Comparison of ENCODE assay signal across 16 cellular contexts in genomic region chr18:48819781-48820482, GRCh38.
DNase-seq lines count a peak whose midpoint lies in the region; ATAC-seq lines count a peak whose summit lies in the region.
"Had no signal": no experiment of that assay in that cellular context is flagged by ENCODE, and none has a peak within 500 bp of the region (broad histone marks: within the 10 kb centered on the region; RNA-seq: fewer than 3 reads in every experiment).

No MANE protein-coding gene starts in this region.

- H3K4me3 ChIP-seq in right cardiac atrium (ENCODE audit: low read length), result no peak overlapping the region

- H3K9me3 ChIP-seq in right cardiac atrium (ENCODE audit: control insufficient read depth, low read length), result no peaks in the 10 kb centered on the region

- H3K9me3 Mint-ChIP-seq in activated T-helper 1 cell treated with anti-CD3 and anti-CD28 coated beads, Interleukin-12 subunit alpha, Interleukin-12 subunit beta, Interleukin-2, Interleukin-4 antibody, amounts not matched to agents 30 ng/mL and 10 ng/mL and 1 ng/mL, durations not matched to agents 14 hours and 24 hours and 36 hours, result no peaks in the 10 kb centered on the region
- peaks cover 5% of the 10 kb centered on the region for H3K9me3 Mint-ChIP-seq in stimulated activated naive CD8-positive, alpha-beta T cell treated with anti-CD3 and anti-CD28 coated beads, Interleukin-15, Interleukin-2, amounts not matched to agents 100 ng/mL and 50 ng/mL, for 24 hours

- H3K27ac ChIP-seq in right cardiac atrium (ENCODE audit: low read length), result peak overlapping the region; percentile 71
- H3K27ac ChIP-seq: 22Rv1, foreskin keratinocyte had no signal

- peaks cover 53% of the 10 kb centered on the region for H3K4me1 Mint-ChIP-seq in activated T-helper 1 cell treated with anti-CD3 and anti-CD28 coated beads, Interleukin-12 subunit alpha, Interleukin-12 subunit beta, Interleukin-2, Interleukin-4 antibody, amounts not matched to agents 30 ng/mL and 10 ng/mL and 1 ng/mL, durations not matched to agents 14 hours and 24 hours and 36 hours (ENCODE audit: low read depth)
- peaks cover 44% of the 10 kb centered on the region for H3K4me1 Mint-ChIP-seq in stimulated activated naive CD8-positive, alpha-beta T cell treated with anti-CD3 and anti-CD28 coated beads, Interleukin-15, Interleukin-2, amounts not matched to agents 100 ng/mL and 50 ng/mL, for 24 hours (ENCODE audit: low read depth)

- intact Hi-C loops in activated T-helper 1 cell treated with anti-CD3 and anti-CD28 coated beads, Interleukin-12 subunit alpha, Interleukin-12 subunit beta, Interleukin-2, Interleukin-4 antibody, amounts not matched to agents 30 ng/mL and 10 ng/mL and 1 ng/mL, durations not matched to agents 14 hours and 24 hours and 36 hours (cut with micrococcal nuclease), result loop anchor here (10.0 kb wide), 1 partner anchor 995 kb away; the partner anchor contains the start of gene ACAA2
- intact Hi-C loops in right cardiac atrium (cut with DNase I), result loop anchor here in 3 of 4 donors (10.0 kb wide), 3 partner anchors 45 to 125 kb away; no protein-coding TSS in a partner anchor

- DNase-seq in activated CD4-positive, CD25-positive, alpha-beta regulatory T cell treated with anti-CD3 and anti-CD28 coated beads, Interleukin-2, amount 50 U/mL, for 72 hours, result peak; percentile 26
- no peak for DNase-seq in activated CD4-positive, CD25-positive, alpha-beta regulatory T cell (lab: John Stamatoyannopoulos, UW)
- DNase-seq in activated T-helper 1 cell treated with anti-CD3 and anti-CD28 coated beads, Interleukin-12 subunit alpha, Interleukin-12 subunit beta, Interleukin-2, Interleukin-4 antibody, amounts not matched to agents 30 ng/mL and 10 ng/mL and 1 ng/mL, durations not matched to agents 14 hours and 24 hours and 36 hours (ENCODE audit: low spot score), result no peak
- DNase-seq in right cardiac atrium, result peak; percentile 7 to 37 (median 35)
- DNase-seq in D341Med (ENCODE audit: low spot score), result no peak
- DNase-seq in COR-L47 (lab: John Stamatoyannopoulos, UW), result no peak
- DNase-seq: effector CD4-positive, alpha-beta T cell; foreskin keratinocyte; GF-D8; NCI-H1105 treated with DMSO at 0.1 percent for 48 hours; NCI-H510A; RPMI8226; T-helper 9 cell had no signal

- H3K4me1 ChIP-seq in right cardiac atrium (ENCODE audit: control insufficient read depth, insufficient read depth, low read length), result peaks cover 5% of the 10 kb centered on the region
- H3K4me1 ChIP-seq: foreskin keratinocyte had no signal

- peaks cover 6% of the 10 kb centered on the region for H3K27me3 Mint-ChIP-seq in activated T-helper 1 cell treated with anti-CD3 and anti-CD28 coated beads, Interleukin-12 subunit alpha, Interleukin-12 subunit beta, Interleukin-2, Interleukin-4 antibody, amounts not matched to agents 30 ng/mL and 10 ng/mL and 1 ng/mL, durations not matched to agents 14 hours and 24 hours and 36 hours (ENCODE audit: insufficient read depth)
- H3K27me3 Mint-ChIP-seq in stimulated activated naive CD8-positive, alpha-beta T cell treated with anti-CD3 and anti-CD28 coated beads, Interleukin-15, Interleukin-2, amounts not matched to agents 100 ng/mL and 50 ng/mL, for 24 hours, result no peaks in the 10 kb centered on the region

- no peaks in the 10 kb centered on the region for H3K27me3 ChIP-seq in right cardiac atrium (ENCODE audit: control insufficient read depth, insufficient read depth)
- H3K27me3 ChIP-seq: foreskin keratinocyte had no signal

- peaks cover 5% of the 10 kb centered on the region for H3K36me3 Mint-ChIP-seq in activated T-helper 1 cell treated with anti-CD3 and anti-CD28 coated beads, Interleukin-12 subunit alpha, Interleukin-12 subunit beta, Interleukin-2, Interleukin-4 antibody, amounts not matched to agents 30 ng/mL and 10 ng/mL and 1 ng/mL, durations not matched to agents 14 hours and 24 hours and 36 hours (ENCODE audit: low read depth)
- peaks cover 12% of the 10 kb centered on the region for H3K36me3 Mint-ChIP-seq in stimulated activated naive CD8-positive, alpha-beta T cell treated with anti-CD3 and anti-CD28 coated beads, Interleukin-15, Interleukin-2, amounts not matched to agents 100 ng/mL and 50 ng/mL, for 24 hours (ENCODE audit: low read depth)

- peak overlapping the region; percentile 62 for H3K27ac Mint-ChIP-seq in activated T-helper 1 cell treated with anti-CD3 and anti-CD28 coated beads, Interleukin-12 subunit alpha, Interleukin-12 subunit beta, Interleukin-2, Interleukin-4 antibody, amounts not matched to agents 30 ng/mL and 10 ng/mL and 1 ng/mL, durations not matched to agents 14 hours and 24 hours and 36 hours
- H3K27ac Mint-ChIP-seq in stimulated activated naive CD8-positive, alpha-beta T cell treated with anti-CD3 and anti-CD28 coated beads, Interleukin-15, Interleukin-2, amounts not matched to agents 100 ng/mL and 50 ng/mL, for 24 hours, result peak overlapping the region; percentile 78

- no peak for ATAC-seq in right cardiac atrium
- ATAC-seq in GM18868 (IDR thresholded peaks at IDR 0.05; ENCODE audit: unreplicated experiment), result no peak
- ATAC-seq: foreskin keratinocyte had no signal

- no peak overlapping the region for H3K4me3 Mint-ChIP-seq in activated T-helper 1 cell treated with anti-CD3 and anti-CD28 coated beads, Interleukin-12 subunit alpha, Interleukin-12 subunit beta, Interleukin-2, Interleukin-4 antibody, amounts not matched to agents 30 ng/mL and 10 ng/mL and 1 ng/mL, durations not matched to agents 14 hours and 24 hours and 36 hours
- no peak overlapping the region for H3K4me3 Mint-ChIP-seq in stimulated activated naive CD8-positive, alpha-beta T cell treated with anti-CD3 and anti-CD28 coated beads, Interleukin-15, Interleukin-2, amounts not matched to agents 100 ng/mL and 50 ng/mL, for 24 hours

- 73% methylated on average over 11 of the region's 11 CpGs for WGBS in right cardiac atrium

Comparison
In these comparisons a context has a peak if more than half of its experiments do, and no peak if none do; other contexts are left out.
1. DNase-seq: peak in activated CD4-positive, CD25-positive, alpha-beta regulatory T cell treated with anti-CD3 and anti-CD28 coated beads, Interleukin-2, amount 50 U/mL, for 72 hours (single experiment) and right cardiac atrium (3 of 3); none in activated CD4-positive, CD25-positive, alpha-beta regulatory T cell (0 of 4), activated T-helper 1 cell treated with anti-CD3 and anti-CD28 coated beads, Interleukin-12 subunit alpha, Interleukin-12 subunit beta, Interleukin-2, Interleukin-4 antibody, amounts not matched to agents 30 ng/mL and 10 ng/mL and 1 ng/mL, durations not matched to agents 14 hours and 24 hours and 36 hours (single experiment), D341Med (single experiment) and COR-L47 (single experiment).